ENCODE assay signal across 19 cellular contexts in genomic region chr1:150258275-150258666, GRCh38. TPM values are rescaled to one million over a fixed set of nuclear protein-coding genes. Genes with fewer than 3 reads are reported as not detected.
DNase-seq lines count a peak whose midpoint lies in the region; ATAC-seq and TF ChIP-seq lines count a peak whose summit lies in the region.
"Had no signal": no experiment of that assay in that cellular context is flagged by ENCODE, and none has a peak within 500 bp of the region (broad histone marks: within the 10 kb centered on the region; RNA-seq: fewer than 3 reads in every experiment).

No MANE protein-coding gene starts in this region.

- intact Hi-C loops in activated CD4-positive, alpha-beta T cell treated with anti-CD3 and anti-CD28 coated beads for 36 hours (cut with DNase I, micrococcal nuclease) = loop anchor here (5.0 to 10.0 kb wide), 6 partner anchors 64 to 739 kb away; partner anchors contain the start of genes PRPF3 (in 1 of the 2) and TARS2 (in 1 of the 2)
- intact Hi-C loops in ovary (cut with DNase I) = no loop called here

- peak overlapping the region; percentile 64 for H3K4me3 ChIP-seq in iPS-18c (ENCODE audit: insufficient read depth, low read depth, low read length)
- peak overlapping the region; percentile 70 to 73 for H3K4me3 ChIP-seq in neuronal stem cell (ENCODE audit: low read length in 2 of 2)
- no peak overlapping the region for H3K4me3 ChIP-seq in ovary
- H3K4me3 ChIP-seq: SK-N-MC, upper lobe of left lung had no signal

- no peak for ATAC-seq in WTC11
- no peak for ATAC-seq in stimulated activated naive B cell treated with anti-CD40 and anti-IgM and Interleukin-4, amounts not matched to agents 10 μg/mL and 1 μg/mL and 100 μg/mL, for 72 hours (replicated peaks)
- ATAC-seq in activated CD4-positive, alpha-beta T cell treated with anti-CD3 and anti-CD28 coated beads for 36 hours = no peak
- ATAC-seq: sciatic nerve had no signal

- H3K9ac ChIP-seq in ES-I3 (ENCODE audit: low read depth, low read length) (peak overlapping the region; percentile 69), neuronal stem cell (ENCODE audit: low read depth, low read length, poor library complexity) (peak overlapping the region; percentile 88)

- no peak for TF ChIP-seq POLR2A in ovary (IDR thresholded peaks at IDR 0.05)

- H2BK120ac ChIP-seq in neuronal stem cell (ENCODE audit: low read depth, low read length) = no peak overlapping the region

- peak overlapping the region; percentile 93 for H3K4me2 ChIP-seq in neuronal stem cell (ENCODE audit: insufficient read depth, low read length, poor library complexity, severe bottlenecking)

- no peak overlapping the region for H3K14ac ChIP-seq in neuronal stem cell (ENCODE audit: low read length)

- no peak overlapping the region for H3K23ac ChIP-seq in neuronal stem cell (ENCODE audit: low read depth, low read length, poor library complexity)

- peak overlapping the region; percentile 95 for H3K27ac Mint-ChIP-seq in WTC11
- no peak overlapping the region for H3K27ac Mint-ChIP-seq in stimulated activated naive B cell treated with anti-CD40 and anti-IgM and Interleukin-4, amounts not matched to agents 10 μg/mL and 1 μg/mL and 100 μg/mL, for 72 hours
- H3K27ac Mint-ChIP-seq in activated CD4-positive, alpha-beta T cell treated with anti-CD3 and anti-CD28 coated beads for 36 hours = no peak overlapping the region

- peak overlapping the region; percentile 61 for H2BK12ac ChIP-seq in neuronal stem cell (ENCODE audit: low read length)

- peaks cover 7% of the 10 kb centered on the region for H3K79me1 ChIP-seq in neuronal stem cell (ENCODE audit: low read depth, low read length)

- H3K4me3 Mint-ChIP-seq in WTC11 = peak overlapping the region; percentile 83
- no peak overlapping the region for H3K4me3 Mint-ChIP-seq in stimulated activated naive B cell treated with anti-CD40 and anti-IgM and Interleukin-4, amounts not matched to agents 10 μg/mL and 1 μg/mL and 100 μg/mL, for 72 hours
- H3K4me3 Mint-ChIP-seq in activated CD4-positive, alpha-beta T cell treated with anti-CD3 and anti-CD28 coated beads for 36 hours = no peak overlapping the region

- H4K91ac ChIP-seq in neuronal stem cell (ENCODE audit: low read depth, low read length, poor library complexity) = no peak overlapping the region

- H3K4me1 ChIP-seq in ES-I3 (ENCODE audit: insufficient read depth, low read length) = peaks cover 3% of the 10 kb centered on the region; the same call in 1 of the 2 replicates
- H3K4me1 ChIP-seq in neuronal stem cell (ENCODE audit: control insufficient read depth in 2 of 2, insufficient read depth in 1 of 2, low read depth in 1 of 2, low read length in 2 of 2) = peaks cover 20 to 22% of the 10 kb centered on the region in 2 donors
- peaks cover 4% of the 10 kb centered on the region for H3K4me1 ChIP-seq in ovary (ENCODE audit: insufficient read depth)

- H3K9me3 ChIP-seq in ES-I3 (ENCODE audit: control insufficient read depth, insufficient read depth, low read length) = no peaks in the 10 kb centered on the region
- H3K9me3 ChIP-seq in iPS-18c (ENCODE audit: control insufficient read depth, insufficient read depth, low read length) = no peaks in the 10 kb centered on the region
- peaks cover 0 to 5% of the 10 kb centered on the region in 2 donors for H3K9me3 ChIP-seq in neuronal stem cell (replicated peaks in 1 of 2; ENCODE audit: control insufficient read depth in 2 of 2, insufficient read depth in 1 of 2, low read depth in 1 of 2, low read length in 2 of 2)
- no peaks in the 10 kb centered on the region for H3K9me3 ChIP-seq in ovary
- H3K9me3 ChIP-seq: upper lobe of left lung had no signal

- H2BK5ac ChIP-seq in neuronal stem cell (ENCODE audit: low read length) = peak overlapping the region; percentile 88

- TF ChIP-seq CTCF in WTC11 (IDR thresholded peaks at IDR 0.05) = no peak
- no peak for TF ChIP-seq CTCF in ovary (IDR thresholded peaks at IDR 0.05)

- no peak overlapping the region for H3K4ac ChIP-seq in neuronal stem cell (ENCODE audit: low read length)

- H2AK5ac ChIP-seq in neuronal stem cell (ENCODE audit: low read depth, low read length) = peak overlapping the region; percentile 23

- H3K27me3 ChIP-seq in neuronal stem cell (ENCODE audit: control insufficient read depth in 3 of 3, insufficient read depth in 3 of 3, low read depth in 1 of 3, low read length in 3 of 3) (no peaks in the 10 kb centered on the region), ovary (no peaks in the 10 kb centered on the region)

- no peak overlapping the region for H4K8ac ChIP-seq in neuronal stem cell (ENCODE audit: low read depth, low read length)

- CTCF ChIA-PET in WTC11 (lab: Charles Lee) = interaction anchor here (0.7 to 6.9 kb wide), 4 partner anchors 11 to 171 kb away, joined by 3 to 123 read pairs (median 30); partner anchors contain the start of genes APH1A, C1orf54 and CIART
- CTCF ChIA-PET in activated CD4-positive, alpha-beta T cell treated with anti-CD3 and anti-CD28 coated beads for 36 hours (lab: Charles Lee) = interaction anchor here (0.6 to 2.1 kb wide), 4 partner anchors 21 to 59 kb away, joined by 3 to 5 read pairs (median 4); no protein-coding TSS in a partner anchor

- H2BK15ac ChIP-seq in neuronal stem cell (ENCODE audit: low read length) = peak overlapping the region; percentile 47

- no CpG with 5 or more reads among the region's 2 CpGs for WGBS in neuronal stem cell (ENCODE audit: extremely low coverage in 2 of 2, insufficient read length in 2 of 2, insufficient replicate concordance in 1 of 2), 2 donors
- WGBS in ovary, 3 donors = 30 to 34% (median 33%) methylated on average over 2 of the region's 2 CpGs

- POLR2A ChIA-PET in WTC11 (lab: Charles Lee) = interaction anchor here (0.9 to 3.3 kb wide), 6 partner anchors 11 to 106 kb away, joined by 4 to 43 read pairs (median 7); partner anchors contain the start of genes APH1A, C1orf54 and RPRD2
- POLR2A ChIA-PET in activated CD4-positive, alpha-beta T cell treated with anti-CD3 and anti-CD28 coated beads for 36 hours (lab: Charles Lee) = no interaction called here

- no peaks in the 10 kb centered on the region for H3K9me3 Mint-ChIP-seq in WTC11
- H3K9me3 Mint-ChIP-seq in stimulated activated naive B cell treated with anti-CD40 and anti-IgM and Interleukin-4, amounts not matched to agents 10 μg/mL and 1 μg/mL and 100 μg/mL, for 72 hours = no peaks in the 10 kb centered on the region
- H3K9me3 Mint-ChIP-seq in activated CD4-positive, alpha-beta T cell treated with anti-CD3 and anti-CD28 coated beads for 36 hours (ENCODE audit: low read depth) = no peaks in the 10 kb centered on the region

- H3K36me3 Mint-ChIP-seq in WTC11 = peaks cover 15% of the 10 kb centered on the region
- peaks cover 2 to 3% of the 10 kb centered on the region in 2 donors for H3K36me3 Mint-ChIP-seq in stimulated activated naive B cell treated with anti-CD40 and anti-IgM and Interleukin-4, amounts not matched to agents 10 μg/mL and 1 μg/mL and 100 μg/mL, for 72 hours
- H3K36me3 Mint-ChIP-seq in activated CD4-positive, alpha-beta T cell treated with anti-CD3 and anti-CD28 coated beads for 36 hours (ENCODE audit: low read depth) = no peaks in the 10 kb centered on the region

- no peaks in the 10 kb centered on the region for H3K27me3 Mint-ChIP-seq in WTC11 (ENCODE audit: low read depth)
- H3K27me3 Mint-ChIP-seq in stimulated activated naive B cell treated with anti-CD40 and anti-IgM and Interleukin-4, amounts not matched to agents 10 μg/mL and 1 μg/mL and 100 μg/mL, for 72 hours = peaks cover 41 to 53% of the 10 kb centered on the region in 2 donors
- H3K27me3 Mint-ChIP-seq in activated CD4-positive, alpha-beta T cell treated with anti-CD3 and anti-CD28 coated beads for 36 hours = peaks cover 26% of the 10 kb centered on the region

- no peaks in the 10 kb centered on the region for H3K36me3 ChIP-seq in ES-I3 (ENCODE audit: insufficient read depth, low read length)
- peaks cover 16 to 31% of the 10 kb centered on the region in 2 donors for H3K36me3 ChIP-seq in neuronal stem cell (replicated peaks in 1 of 2; ENCODE audit: control insufficient read depth in 2 of 2, insufficient read depth in 2 of 2, low read length in 2 of 2)
- H3K36me3 ChIP-seq in ovary = no peaks in the 10 kb centered on the region
- H3K36me3 ChIP-seq: upper lobe of left lung had no signal

- peaks cover 44% of the 10 kb centered on the region for H3K4me1 Mint-ChIP-seq in WTC11
- H3K4me1 Mint-ChIP-seq in stimulated activated naive B cell treated with anti-CD40 and anti-IgM and Interleukin-4, amounts not matched to agents 10 μg/mL and 1 μg/mL and 100 μg/mL, for 72 hours = peaks cover 14 to 26% of the 10 kb centered on the region in 2 donors
- H3K4me1 Mint-ChIP-seq in activated CD4-positive, alpha-beta T cell treated with anti-CD3 and anti-CD28 coated beads for 36 hours = peaks cover 11% of the 10 kb centered on the region

- no peak for TF ChIP-seq EP300 in ovary (IDR thresholded peaks at IDR 0.05)

- peak overlapping the region; percentile 93 for H3K18ac ChIP-seq in neuronal stem cell (ENCODE audit: low read length)

- H3K27ac ChIP-seq in neuronal stem cell (replicated peaks; ENCODE audit: low read length) (peak overlapping the region; percentile 96), ovary (peak overlapping the region in 1 of 2 donors; percentile 72)
- H3K27ac ChIP-seq: SK-N-MC, upper lobe of left lung had no signal

- peak overlapping the region; percentile 59 for H2AFZ ChIP-seq in neuronal stem cell (ENCODE audit: low read length)

- DNase-seq in WTC11 (ENCODE audit: low spot score) (no peak), neuronal stem cell (ENCODE audit: low spot score) (no peak), NCI-H2107 (lab: John Stamatoyannopoulos, UW) (no peak), ovary (no peak)
- no peak for DNase-seq in stimulated activated naive B cell treated with anti-CD40 and anti-IgM and Interleukin-4, amounts not matched to agents 10 μg/mL and 1 μg/mL and 100 μg/mL, for 72 hours
- DNase-seq in activated CD4-positive, alpha-beta T cell treated with anti-CD3 and anti-CD28 coated beads for 36 hours = no peak
- DNase-seq: activated CD4-positive, alpha-beta T cell treated with anti-CD3 and anti-CD28 coated beads, Interleukin-2, amount 50 U/mL, for 4 hours; activated T-cell treated with anti-CD3 and anti-CD28 coated beads, Interleukin-2, amount 50 U/mL, for 48 hours; central memory CD4-positive, alpha-beta T cell; kidney glomerular epithelial cell; NCI-H187 treated with DMSO at 0.1 percent for 48 hours; NCI-H510A treated with DMSO at 0.1 percent for 48 hours; upper lobe of left lung had no signal

RNA-seq across cellular contexts. Expression of gene CA14, which starts 0.7 kb away (rescaled TPM):
- total RNA-seq in WTC11 (2021) (35.3 to 46.9 TPM (median 45.0 TPM) in 3 replicates), ovary (1 to 10 TPM in 4 of 7 donors, under 1 TPM in 2, not detected in 1; 0.23 to 5.7 (median 1.2) TPM)
- 46.7 TPM for polyA plus RNA-seq in neuronal stem cell (2013, experiment 1 of 2)
- 45.5 TPM for polyA plus RNA-seq in neuronal stem cell (2013, experiment 2 of 2)
- total RNA-seq in activated CD4-positive, alpha-beta T cell treated with anti-CD3 and anti-CD28 coated beads for 36 hours = not detected
- polyA plus RNA-seq in ovary = under 1 TPM; 0.38 to 0.58 TPM
- total RNA-seq: H4, myocyte had no signal

RNA-seq across cellular contexts. Expression of gene APH1A, which starts 10.5 kb away (rescaled TPM):
- total RNA-seq in WTC11 (2021) (110 to 120 TPM (median 113 TPM) in 3 replicates), ovary (100 to 1,000 TPM in 6 of 7 donors, 10 to 100 TPM in 1; 80.0 to 129 (median 116) TPM)
- polyA plus RNA-seq in neuronal stem cell (2013, experiment 1 of 2) = 76.8 TPM
- 76.7 TPM for polyA plus RNA-seq in neuronal stem cell (2013, experiment 2 of 2)
- total RNA-seq in activated CD4-positive, alpha-beta T cell treated with anti-CD3 and anti-CD28 coated beads for 36 hours = 10 to 100 TPM; 62.4 to 89.3 TPM
- 100 to 1,000 TPM; 103 to 151 TPM for polyA plus RNA-seq in ovary

RNA-seq across cellular contexts. Expression of gene C1orf54, which starts 14.3 kb away (rescaled TPM):
- total RNA-seq in WTC11 (2021) (10.3 to 19.0 TPM (median 18.0 TPM) in 3 replicates), ovary (10 to 100 TPM in 1 of 7 donors, 1 to 10 TPM in 6; 2.0 to 20.9 (median 4.4) TPM)
- polyA plus RNA-seq in neuronal stem cell (2013, experiment 1 of 2) = 32.4 TPM
- 31.9 TPM for polyA plus RNA-seq in neuronal stem cell (2013, experiment 2 of 2)
- 1 to 10 TPM in 1 of 2 experiments, under 1 TPM in 1; 0.50 to 1.2 TPM for total RNA-seq in activated CD4-positive, alpha-beta T cell treated with anti-CD3 and anti-CD28 coated beads for 36 hours
- 10 to 100 TPM in 1 of 2 donors, 1 to 10 TPM in 1; 8.4 to 34.8 TPM for polyA plus RNA-seq in ovary

RNA-seq across cellular contexts. Expression of gene ANP32E, which starts 22.4 kb away (rescaled TPM):
- total RNA-seq in WTC11 (2021) = 101 to 119 TPM (median 104 TPM) in 3 replicates
- 111 TPM for polyA plus RNA-seq in neuronal stem cell (2013, experiment 1 of 2)
- polyA plus RNA-seq in neuronal stem cell (2013, experiment 2 of 2) = 112 TPM
- 100 to 1,000 TPM; 176 to 212 TPM for total RNA-seq in activated CD4-positive, alpha-beta T cell treated with anti-CD3 and anti-CD28 coated beads for 36 hours
- total RNA-seq in ovary = 10 to 100 TPM; 16.3 to 43.8 (median 33.7) TPM
- 10 to 100 TPM; 19.1 to 25.0 TPM for polyA plus RNA-seq in ovary

RNA-seq across cellular contexts. Expression of gene CIART, which starts 24.1 kb away (rescaled TPM):
- total RNA-seq in WTC11 (2021) (7.8 to 10.5 TPM (median 8.1 TPM) in 3 replicates), ovary (10 to 100 TPM in 3 of 7 donors, 1 to 10 TPM in 4; 3.6 to 22.5 (median 7.7) TPM)
- polyA plus RNA-seq in neuronal stem cell (2013, experiment 1 of 2) = 9.0 TPM
- 10.1 TPM for polyA plus RNA-seq in neuronal stem cell (2013, experiment 2 of 2)
- 1 to 10 TPM; 5.9 to 6.0 TPM for total RNA-seq in activated CD4-positive, alpha-beta T cell treated with anti-CD3 and anti-CD28 coated beads for 36 hours
- polyA plus RNA-seq in ovary = 10 to 100 TPM; 10.8 to 12.7 TPM

Comparison
In these comparisons a context has a peak if more than half of its experiments do, and no peak if none do; other contexts are left out.
1. intact Hi-C loops: an anchor here in activated CD4-positive, alpha-beta T cell treated with anti-CD3 and anti-CD28 coated beads for 36 hours (5.0 to 10.0 kb wide); none called in ovary.